In genomic region chr6:11880156-11880555, GRCh38 we compare ENCODE assay signal across 7 cellular contexts.
A peak's percentile ranks its signal among the peaks of the same experiment; 100 is the strongest.
DNase-seq lines count a peak whose midpoint lies in the region; ATAC-seq, FAIRE-seq and TF ChIP-seq lines count a peak whose summit lies in the region.
"Not testable (repeated sequence)": the region's sequence is repeated elsewhere in the genome, so short reads cannot be mapped to it uniquely, and the experiment has no call there.

No MANE protein-coding gene starts in this region.

- H2AFZ ChIP-seq in IMR-90 (replicated peaks; ENCODE audit: low read length, poor library complexity); GM12878 (ENCODE audit: control insufficient read depth, low read depth, low read length); K562 (ENCODE audit: low read depth, low read length); neural progenitor cell (replicated peaks): not testable (repeated sequence)

- WGBS in IMR-90 (ENCODE audit: extremely low coverage in 2 of 2, insufficient read length in 1 of 2), 2 experiments: no CpG with 5 or more reads among the region's 4 CpGs
- 77% methylated on average over 4 of the region's 4 CpGs for WGBS in GM12878 (ENCODE audit: insufficient coverage, insufficient replicate concordance, low lambda C conversion rate, missing lambda C conversion rate)
- WGBS in K562 (ENCODE audit: insufficient coverage, low coverage, missing lambda C conversion rate): 68% methylated on average over 4 of the region's 4 CpGs

- H2AK9ac ChIP-seq in IMR-90 (replicated peaks; ENCODE audit: low read depth, low read length, poor library complexity): not testable (repeated sequence)

- H4K20me1 ChIP-seq in IMR-90 (ENCODE audit: insufficient read depth, low read length); GM12878 (ENCODE audit: control insufficient read depth, insufficient read depth); K562 (replicated peaks; ENCODE audit: control insufficient read depth, insufficient read depth, low read length); neural progenitor cell (ENCODE audit: low read depth): not testable (repeated sequence)

- FAIRE-seq in GM12878 (lab: Jason Lieb, UNC); K562 (lab: Jason Lieb, UNC): not testable (repeated sequence)

- not testable (repeated sequence) for H2BK5ac ChIP-seq in IMR-90 (ENCODE audit: low read depth, low read length, poor library complexity, severe bottlenecking)

- not testable (repeated sequence) for H3K27ac Mint-ChIP-seq in activated CD4-positive, alpha-beta T cell treated with anti-CD3 and anti-CD28 coated beads, Interleukin-2, amount 10 ng/mL, durations not matched to agents 24 days and 14 days; neural progenitor cell
- peak overlapping the region in 3 of 5 experiments; percentile 63 to 92 (median 87) for H3K27ac Mint-ChIP-seq in brain
- peak overlapping the region; percentile 5 for H3K27ac Mint-ChIP-seq in stimulated activated memory B cell treated with anti-CD40 and anti-IgM and Interleukin-4, amounts not matched to agents 10 μg/mL and 1 μg/mL and 100 μg/mL, for 72 hours

- not testable (repeated sequence) for H3K4me3 ChIP-seq in IMR-90 (ENCODE audit: insufficient read depth, low read depth, low read length); GM12878; K562; neural progenitor cell

- not testable (repeated sequence) for H3K4me1 Mint-ChIP-seq in activated CD4-positive, alpha-beta T cell treated with anti-CD3 and anti-CD28 coated beads, Interleukin-2, amount 10 ng/mL, durations not matched to agents 24 days and 14 days
- H3K4me1 Mint-ChIP-seq in brain (peaks cover 25% of the 10 kb centered on the region), neural progenitor cell (peaks cover 41% of the 10 kb centered on the region)
- peaks cover 29% of the 10 kb centered on the region for H3K4me1 Mint-ChIP-seq in stimulated activated memory B cell treated with anti-CD40 and anti-IgM and Interleukin-4, amounts not matched to agents 10 μg/mL and 1 μg/mL and 100 μg/mL, for 72 hours

- not testable (repeated sequence) for H3K4me2 ChIP-seq in IMR-90 (ENCODE audit: low read depth, low read length); GM12878 (ENCODE audit: control insufficient read depth, insufficient read depth); K562 (ENCODE audit: insufficient read depth, low read length); neural progenitor cell

- not testable (repeated sequence) for H3K36me3 ChIP-seq in IMR-90 (ENCODE audit: control insufficient read depth, insufficient read depth, low read length); GM12878 (ENCODE audit: control insufficient read depth in 2 of 2, insufficient read depth in 2 of 2, low read length in 1 of 2); K562 (ENCODE audit: control insufficient read depth, insufficient read depth, low read length); neural progenitor cell

- not testable (repeated sequence) for DNase-seq in IMR-90; GM12878 (ENCODE audit: low read depth, low spot score); K562 (ENCODE audit: extremely low read depth in 1 of 4, low spot score in 3 of 4); neural progenitor cell (ENCODE audit: low spot score)
- DNase-seq in activated CD4-positive, alpha-beta T cell treated with anti-CD3 and anti-CD28 coated beads, Interleukin-2, amount 10 ng/mL, durations not matched to agents 24 days and 14 days: peak; percentile 22

- not testable (repeated sequence) for H3K9ac ChIP-seq in IMR-90 (ENCODE audit: low read depth, low read length); GM12878 (ENCODE audit: control insufficient read depth, insufficient read depth, low read length); K562 (ENCODE audit: insufficient read depth in 1 of 2, low read depth in 2 of 2, low read length in 2 of 2); neural progenitor cell

- not testable (repeated sequence) for TF ChIP-seq POLR2A in IMR-90 (IDR thresholded peaks at IDR 0.05; ENCODE audit: low read depth, low read length); GM12878 (IDR thresholded peaks at IDR 0.05; ENCODE audit: low read depth, low read length); K562 (conservative IDR thresholded peaks at IDR 0.05)

- H3K79me2 ChIP-seq in GM12878 (ENCODE audit: control insufficient read depth, insufficient read depth, low read length); K562 (ENCODE audit: control insufficient read depth, insufficient read depth, low read length); neural progenitor cell (ENCODE audit: low read depth): not testable (repeated sequence)

- not testable (repeated sequence) for H4K91ac ChIP-seq in IMR-90 (ENCODE audit: insufficient read depth, low read depth, low read length)

- not testable (repeated sequence) for H3K27ac ChIP-seq in IMR-90 (ENCODE audit: insufficient read depth, low read length); GM12878 (ENCODE audit: control insufficient read depth, insufficient read depth); K562 (ENCODE audit: extremely low read depth, low read depth, low read length); neural progenitor cell

- H3K4me1 ChIP-seq in IMR-90 (ENCODE audit: control insufficient read depth, insufficient read depth, low read length); K562 (replicated peaks in 1 of 2; ENCODE audit: control insufficient read depth in 2 of 2, insufficient read depth in 2 of 2, low read length in 2 of 2): not testable (repeated sequence)
- H3K4me1 ChIP-seq in GM12878 (ENCODE audit: control insufficient read depth, insufficient read depth, low read length) (peaks cover 19% of the 10 kb centered on the region), neural progenitor cell (peaks cover 25% of the 10 kb centered on the region)

- H3K9me1 ChIP-seq in IMR-90 (ENCODE audit: insufficient read depth, low read length); K562 (ENCODE audit: control insufficient read depth, insufficient read depth, low read length): not testable (repeated sequence)

- H2BK120ac ChIP-seq in IMR-90 (ENCODE audit: low read depth, low read length): not testable (repeated sequence)

- not testable (repeated sequence) for H3K14ac ChIP-seq in IMR-90 (replicated peaks; ENCODE audit: low read depth, low read length)

- H2AK5ac ChIP-seq in IMR-90 (ENCODE audit: low read depth, low read length): not testable (repeated sequence)

- ATAC-seq in IMR-90 (ENCODE audit: low read depth); GM12878; K562; stimulated activated memory B cell treated with anti-CD40 and anti-IgM and Interleukin-4, amounts not matched to agents 10 μg/mL and 1 μg/mL and 100 μg/mL, for 72 hours: not testable (repeated sequence)

- not testable (repeated sequence) for TF ChIP-seq EP300 in GM12878 (IDR thresholded peaks at IDR 0.05; ENCODE audit: borderline replicate concordance in 1 of 2, control insufficient read depth in 1 of 2, low read depth in 2 of 2, low read length in 2 of 2); K562 (IDR thresholded peaks at IDR 0.05; ENCODE audit: low read length)

- intact Hi-C loops in IMR-90 (cut with micrococcal nuclease); activated CD4-positive, alpha-beta T cell treated with anti-CD3 and anti-CD28 coated beads, Interleukin-2, amount 10 ng/mL, durations not matched to agents 24 days and 14 days (cut with micrococcal nuclease); GM12878 (cut with micrococcal nuclease; ENCODE audit: unreplicated experiment); K562 (cut with micrococcal nuclease): not testable (repeated sequence)

- POLR2A ChIA-PET in IMR-90 (lab: Charles Lee; ENCODE audit: unreplicated experiment); GM12878 (lab: Charles Lee); K562 (lab: Yijun Ruan, JAX): not testable (repeated sequence)

- CTCF ChIA-PET in IMR-90 (lab: Yijun Ruan, JAX); K562 (lab: Yijun Ruan, JAX; ENCODE audit: low intra/inter-chr PET ratio): not testable (repeated sequence)
- CTCF ChIA-PET in GM12878 (lab: Yijun Ruan, JAX): interaction anchor here (1.2 kb wide), 1 partner anchor 9 kb away, joined by 4 read pairs; no protein-coding TSS in a partner anchor

- H4K5ac ChIP-seq in IMR-90 (ENCODE audit: low read depth, low read length): not testable (repeated sequence)

- H3K36me3 Mint-ChIP-seq in activated CD4-positive, alpha-beta T cell treated with anti-CD3 and anti-CD28 coated beads, Interleukin-2, amount 10 ng/mL, durations not matched to agents 24 days and 14 days (ENCODE audit: low read depth); brain; neural progenitor cell; stimulated activated memory B cell treated with anti-CD40 and anti-IgM and Interleukin-4, amounts not matched to agents 10 μg/mL and 1 μg/mL and 100 μg/mL, for 72 hours: not testable (repeated sequence)

- H3K4me3 Mint-ChIP-seq in activated CD4-positive, alpha-beta T cell treated with anti-CD3 and anti-CD28 coated beads, Interleukin-2, amount 10 ng/mL, durations not matched to agents 24 days and 14 days; stimulated activated memory B cell treated with anti-CD40 and anti-IgM and Interleukin-4, amounts not matched to agents 10 μg/mL and 1 μg/mL and 100 μg/mL, for 72 hours: not testable (repeated sequence)
- peak overlapping the region in 1 of 5 experiments; percentile 40 for H3K4me3 Mint-ChIP-seq in brain
- H3K4me3 Mint-ChIP-seq in neural progenitor cell: peak overlapping the region; percentile 63

- H2BK15ac ChIP-seq in IMR-90 (ENCODE audit: low read depth, low read length): not testable (repeated sequence)

- peaks cover 15% of the 10 kb centered on the region for H3K9me3 Mint-ChIP-seq in activated CD4-positive, alpha-beta T cell treated with anti-CD3 and anti-CD28 coated beads, Interleukin-2, amount 10 ng/mL, durations not matched to agents 24 days and 14 days
- H3K9me3 Mint-ChIP-seq in brain: peaks cover 16 to 24% (median 21%) of the 10 kb centered on the region in 5 experiments
- peaks cover 33% of the 10 kb centered on the region for H3K9me3 Mint-ChIP-seq in neural progenitor cell
- H3K9me3 Mint-ChIP-seq in stimulated activated memory B cell treated with anti-CD40 and anti-IgM and Interleukin-4, amounts not matched to agents 10 μg/mL and 1 μg/mL and 100 μg/mL, for 72 hours: not testable (repeated sequence)

- dilution Hi-C loops in IMR-90 (cut with HindIII; ENCODE audit: low sequenced_read_pairs, unreplicated experiment): not testable (repeated sequence)

- H4K8ac ChIP-seq in IMR-90 (ENCODE audit: low read depth in 2 of 2, low read length in 2 of 2): not testable (repeated sequence)

- H3K79me1 ChIP-seq in IMR-90 (ENCODE audit: low read depth in 1 of 2, low read length in 2 of 2): not testable (repeated sequence)

- H3K9me3 ChIP-seq in IMR-90 (ENCODE audit: control insufficient read depth, insufficient read depth, low read length); GM12878 (replicated peaks; ENCODE audit: control insufficient read depth, insufficient read depth, low read length); neural progenitor cell (ENCODE audit: low read depth): not testable (repeated sequence)
- H3K9me3 ChIP-seq in K562 (replicated peaks; ENCODE audit: control insufficient read depth, insufficient read depth, low read depth, low read length): peaks cover 11% of the 10 kb centered on the region

- RAD21 ChIA-PET in GM12878 (lab: Charles Lee; ENCODE audit: unreplicated experiment): not testable (repeated sequence)

- H3K27me3 Mint-ChIP-seq in activated CD4-positive, alpha-beta T cell treated with anti-CD3 and anti-CD28 coated beads, Interleukin-2, amount 10 ng/mL, durations not matched to agents 24 days and 14 days; neural progenitor cell (ENCODE audit: insufficient read depth, low read depth); stimulated activated memory B cell treated with anti-CD40 and anti-IgM and Interleukin-4, amounts not matched to agents 10 μg/mL and 1 μg/mL and 100 μg/mL, for 72 hours: not testable (repeated sequence)
- H3K27me3 Mint-ChIP-seq in brain: peaks cover 15% of the 10 kb centered on the region

- H3K18ac ChIP-seq in IMR-90 (ENCODE audit: low read depth, low read length): peak overlapping the region; percentile 40; the same call in 1 of the 2 replicates

- BruUV-seq in IMR-90 (replicated peaks; lab: Mats Ljungman, UMichigan); GM12878 (replicated peaks; lab: Mats Ljungman, UMichigan); K562 (replicated peaks; lab: Mats Ljungman, UMichigan): not testable (repeated sequence)

- not testable (repeated sequence) for H2BK20ac ChIP-seq in IMR-90 (ENCODE audit: low read depth, low read length)

- not testable (repeated sequence) for H3F3A ChIP-seq in neural progenitor cell (ENCODE audit: low read depth)

- H3K56ac ChIP-seq in IMR-90 (ENCODE audit: extremely low read depth, insufficient read depth, low read length): not testable (repeated sequence)

- in situ Hi-C loops in IMR-90 (cut with MboI; ENCODE audit: low sequenced_read_pairs); GM12878 (cut with MboI); K562 (cut with MboI): not testable (repeated sequence)

- SMC1A ChIA-PET in GM12878 (lab: Charles Lee; ENCODE audit: uncharacterized antibody, unreplicated experiment): interaction anchor here (0.6 to 4.6 kb wide), 2 partner anchors 13 to 38 kb away, joined by 3 to 26 read pairs; no protein-coding TSS in a partner anchor

- not testable (repeated sequence) for H3K23ac ChIP-seq in IMR-90 (ENCODE audit: low read depth, low read length)

- not testable (repeated sequence) for H3K4ac ChIP-seq in IMR-90 (ENCODE audit: low read depth, low read length)

- TF ChIP-seq CTCF in IMR-90 (conservative IDR thresholded peaks at IDR 0.05; ENCODE audit: low read depth, low read length); GM12878 (IDR thresholded peaks at IDR 0.05 in 2 of 3, conservative IDR thresholded peaks at IDR 0.05 in 1 of 3; ENCODE audit: control insufficient read depth in 2 of 3, extremely low read depth in 1 of 3, insufficient read depth in 1 of 3, low read depth in 3 of 3, low read length in 3 of 3); K562 (IDR thresholded peaks at IDR 0.05 in 2 of 3, conservative IDR thresholded peaks at IDR 0.05 in 1 of 3; ENCODE audit: insufficient read depth in 2 of 3, low read depth in 1 of 3, low read length in 3 of 3); brain (conservative IDR thresholded peaks at IDR 0.05); neural progenitor cell (IDR thresholded peaks at IDR 0.05): not testable (repeated sequence)

- not testable (repeated sequence) for TF ChIP-seq RAD21 in IMR-90 (IDR thresholded peaks at IDR 0.05; ENCODE audit: low read length); GM12878 (IDR thresholded peaks at IDR 0.05; ENCODE audit: insufficient read depth, low read depth, low read length); K562 (CRISPR knock-in tag; conservative IDR thresholded peaks at IDR 0.05 in 1 of 2, IDR thresholded peaks at IDR 0.05 in 1 of 2)

- not testable (repeated sequence) for H3K27me3 ChIP-seq in IMR-90 (ENCODE audit: control insufficient read depth, insufficient read depth, low read length); GM12878 (replicated peaks in 1 of 2; ENCODE audit: control insufficient read depth in 2 of 2, insufficient read depth in 2 of 2, low read length in 1 of 2); K562 (ENCODE audit: control insufficient read depth in 2 of 2, insufficient read depth in 2 of 2, low read length in 2 of 2); neural progenitor cell
